Comparison of ENCODE assay signal across 16 cellular contexts in genomic region chr10:64174666-64175265, GRCh38.
DNase-seq lines count a peak whose midpoint lies in the region; TF ChIP-seq lines count a peak whose summit lies in the region.
"Had no signal": no experiment of that assay in that cellular context is flagged by ENCODE, and none has a peak within 500 bp of the region (broad histone marks: within the 10 kb centered on the region; RNA-seq: fewer than 3 reads in every experiment).

No MANE protein-coding gene starts in this region.

- no peak for TF ChIP-seq CTCF in progenitor cell of endocrine pancreas (IDR thresholded peaks at IDR 0.05; ENCODE audit: unreplicated experiment)

- peaks cover 4% of the 10 kb centered on the region for H3K4me1 Mint-ChIP-seq in progenitor cell of endocrine pancreas (ENCODE audit: low read depth)

- DNase-seq in G401 (ENCODE audit: low spot score) (peak; percentile 82), NCI-H524 treated with DMSO at 0.1 percent for 48 hours (lab: John Stamatoyannopoulos, UW) (peak; percentile 23), cerebellum (ENCODE audit: low spot score) (peak; percentile 37), progenitor cell of endocrine pancreas (ENCODE audit: low spot score, unreplicated experiment) (no peak), SK-N-DZ (ENCODE audit: low spot score) (no peak), NCI-H345 treated with DMSO at 0.1 percent for 48 hours (lab: John Stamatoyannopoulos, UW; ENCODE audit: unreplicated experiment) (no peak)
- DNase-seq in stimulated activated CD4-positive, alpha-beta T cell treated with anti-CD3 and anti-CD28 coated beads, Interleukin-4, amount 100 ng/mL, for 24 hours = no peak
- DNase-seq: CD8-positive, alpha-beta T cell; COR-L47; DMS153; DMS79 treated with DMSO at 0.1 percent for 48 hours; EL; GDM1; HCEC 1CT; HFFc6 had no signal

- no peaks in the 10 kb centered on the region for H3K27me3 Mint-ChIP-seq in progenitor cell of endocrine pancreas

- H3K9me3 Mint-ChIP-seq in progenitor cell of endocrine pancreas (ENCODE audit: low read depth) = peaks cover 6% of the 10 kb centered on the region

- no peak overlapping the region for H3K4me3 Mint-ChIP-seq in progenitor cell of endocrine pancreas (ENCODE audit: low read depth)
- H3K4me3 Mint-ChIP-seq: CD14-positive monocyte; CD8-positive, alpha-beta T cell; HFFc6 had no signal

- in situ Hi-C loops in G401 (cut with HindIII; ENCODE audit: low sequenced_read_pairs) = no loop called here

- peaks cover 1% of the 10 kb centered on the region for H3K36me3 Mint-ChIP-seq in progenitor cell of endocrine pancreas (ENCODE audit: insufficient read depth)
- H3K36me3 Mint-ChIP-seq: CD14-positive monocyte; CD8-positive, alpha-beta T cell had no signal

- H3K27ac Mint-ChIP-seq in progenitor cell of endocrine pancreas = peak overlapping the region; percentile 20
- H3K27ac Mint-ChIP-seq: CD14-positive monocyte; CD8-positive, alpha-beta T cell; HFFc6 had no signal

Comparison
In these comparisons a context has a peak if more than half of its experiments do, and no peak if none do; other contexts are left out.
1. DNase-seq: peak in G401 (single experiment), NCI-H524 treated with DMSO at 0.1 percent for 48 hours (single experiment) and cerebellum (single experiment); none in progenitor cell of endocrine pancreas (single experiment), SK-N-DZ (single experiment), stimulated activated CD4-positive, alpha-beta T cell treated with anti-CD3 and anti-CD28 coated beads, Interleukin-4, amount 100 ng/mL, for 24 hours (single experiment) and NCI-H345 treated with DMSO at 0.1 percent for 48 hours (single experiment).